ENCODE assay signal across 19 cellular contexts in genomic region chr20:59204201-59204894, GRCh38. TPM values are rescaled to one million over a fixed set of nuclear protein-coding genes. Genes with fewer than 3 reads are reported as not detected.
DNase-seq lines count a peak whose midpoint lies in the region; ATAC-seq, FAIRE-seq and TF ChIP-seq lines count a peak whose summit lies in the region.
"Had no signal": no experiment of that assay in that cellular context is flagged by ENCODE, and none has a peak within 500 bp of the region (broad histone marks: within the 10 kb centered on the region; RNA-seq: fewer than 3 reads in every experiment).

No MANE protein-coding gene starts in this region.

- no peak for TF ChIP-seq POLR2A in upper lobe of left lung (IDR thresholded peaks at IDR 0.05)

- WGBS in upper lobe of left lung, 2 donors = 44 to 60% methylated on average over 9 to 10 of the region's 10 CpGs

- peak; percentile 50 for DNase-seq in right atrium auricular region (ENCODE audit: low spot score)
- no peak for DNase-seq in Right ventricle myocardium inferior (ENCODE audit: missing footprints)
- DNase-seq in HTR-8/SVneo (ENCODE audit: insufficient read length, low spot score) = no peak
- DNase-seq in left lung = no peak
- peak in 1 of 2 donors; percentile 22 for DNase-seq in upper lobe of left lung
- DNase-seq in kidney glomerular epithelial cell (lab: John Stamatoyannopoulos, UW) = no peak
- DNase-seq: GF-D8, HFFc6, NCI-H1092 treated with DMSO at 0.1 percent for 48 hours, NCI-H1694, NCI-H2107, NCI-H446, PC-9 had no signal

- H3K27ac ChIP-seq in right atrium auricular region (no peak overlapping the region), left lung (no peak overlapping the region), upper lobe of left lung (no peak overlapping the region)
- H3K27ac ChIP-seq: KMS-11, PC-9 had no signal

- no peak for TF ChIP-seq EP300 in upper lobe of left lung (IDR thresholded peaks at IDR 0.05)

- peaks cover 0 to 7% of the 10 kb centered on the region in 2 donors for H3K4me1 ChIP-seq in right atrium auricular region
- peaks cover 0 to 7% of the 10 kb centered on the region in 2 donors for H3K4me1 ChIP-seq in left lung
- peaks cover 0 to 4% (median 0%) of the 10 kb centered on the region in 4 donors for H3K4me1 ChIP-seq in upper lobe of left lung

- intact Hi-C loops in Right ventricle myocardium inferior (cut with DNase I) = no loop called here
- intact Hi-C loops in left lung (cut with DNase I) = no loop called here

- FAIRE-seq in HTR-8/SVneo (lab: Jason Lieb, UNC) = peak; percentile 89

- H3K9me3 ChIP-seq in right atrium auricular region (peaks cover 0 to 14% of the 10 kb centered on the region in 2 donors), left lung (peaks cover 0 to 8% of the 10 kb centered on the region in 2 donors), upper lobe of left lung (peaks cover 0 to 7% (median 0%) of the 10 kb centered on the region in 4 donors)

- no peak overlapping the region for H3K4me3 ChIP-seq in right atrium auricular region
- no peak overlapping the region for H3K4me3 ChIP-seq in left lung
- H3K4me3 ChIP-seq in upper lobe of left lung = no peak overlapping the region
- H3K4me3 ChIP-seq: PC-9 had no signal

- no peak for ATAC-seq in Right ventricle myocardium inferior
- peak; percentile 49 for ATAC-seq in left lung
- ATAC-seq in upper lobe of left lung (ENCODE audit: low FRiP score in 2 of 2) = peak; percentile 21 to 58
- ATAC-seq in GM21529 (IDR thresholded peaks at IDR 0.05; ENCODE audit: unreplicated experiment) = no peak
- no peak for ATAC-seq in GM18498 (IDR thresholded peaks at IDR 0.05; ENCODE audit: unreplicated experiment)

- TF ChIP-seq CTCF in right atrium auricular region (IDR thresholded peaks at IDR 0.05) (no peak), left lung (IDR thresholded peaks at IDR 0.05) (no peak), upper lobe of left lung (IDR thresholded peaks at IDR 0.05) (no peak)

- H3K36me3 ChIP-seq in right atrium auricular region (no peaks in the 10 kb centered on the region), left lung (no peaks in the 10 kb centered on the region), upper lobe of left lung (no peaks in the 10 kb centered on the region)

- H3K27me3 ChIP-seq in right atrium auricular region (no peaks in the 10 kb centered on the region), left lung (peaks cover 0 to 30% of the 10 kb centered on the region in 2 donors), upper lobe of left lung (no peaks in the 10 kb centered on the region)

RNA-seq across cellular contexts. Expression of gene ZNF831, which starts 40.7 kb away (rescaled TPM):
- total RNA-seq in right atrium auricular region = under 1 TPM; 0.19 to 0.47 TPM
- 0.11 TPM for total RNA-seq in Right ventricle myocardium inferior
- 1 to 10 TPM in 1 of 2 donors, under 1 TPM in 1; 0.38 to 1.1 TPM for total RNA-seq in left lung
- total RNA-seq in upper lobe of left lung = 1 to 10 TPM in 5 of 6 donors, under 1 TPM in 1; 0.98 to 6.2 (median 2.8) TPM
- total RNA-seq: A673, H4, HFFc6, MCF 10A, PC-9 had no signal

Comparison
In these comparisons a context has a peak if more than half of its experiments do, and no peak if none do; other contexts are left out.
1. ATAC-seq: peak in left lung (single experiment) and upper lobe of left lung (2 of 2); none in Right ventricle myocardium inferior (single experiment), GM21529 (single experiment) and GM18498 (single experiment).